In genomic region chr12:51980051-51980808, GRCh38 we compare ENCODE assay signal across 8 cellular contexts. TPM values are rescaled to one million over a fixed set of nuclear protein-coding genes. Genes with fewer than 3 reads are reported as not detected.
DNase-seq lines count a peak whose midpoint lies in the region; ATAC-seq and TF ChIP-seq lines count a peak whose summit lies in the region.

No MANE protein-coding gene starts in this region.

- peaks cover 0 to 92% (median 52%) of the 10 kb centered on the region in 6 donors for H3K36me3 ChIP-seq in spleen

- no peak for TF ChIP-seq POLR2A in spleen (IDR thresholded peaks at IDR 0.05)

- no peak for ATAC-seq in GM19328 (IDR thresholded peaks at IDR 0.05; ENCODE audit: unreplicated experiment)

- DNase-seq in ELR (ENCODE audit: low read depth), result peak; percentile 71
- peak; percentile 67 for DNase-seq in HCEC 1CT
- peak; percentile 38 for DNase-seq in NCI-H1092 treated with DMSO at 0.1 percent for 48 hours (lab: John Stamatoyannopoulos, UW)
- DNase-seq in T-helper 1 cell, result peak in 4 of 5 donors; percentile 50 to 67 (median 56)
- peak; percentile 14 for DNase-seq in amniotic stem cell (lab: John Stamatoyannopoulos, UW)
- peak; percentile 87 for DNase-seq in hepatic stellate cell (ENCODE audit: low spot score)
- DNase-seq in spleen, result peak; percentile 92

- H3K4me1 ChIP-seq in spleen, result peaks cover 5 to 50% (median 25%) of the 10 kb centered on the region in 6 donors

- H3K27ac ChIP-seq in spleen, result peak overlapping the region in 3 of 8 donors; percentile 12 to 55 (median 22)

- no peak overlapping the region for H3K4me3 ChIP-seq in spleen

- TF ChIP-seq CTCF in spleen (IDR thresholded peaks at IDR 0.05 in 8 of 11, conservative IDR thresholded peaks at IDR 0.05 in 3 of 11), result peak; percentile 92 to 99 (median 97)

- no peaks in the 10 kb centered on the region for H3K9me3 ChIP-seq in spleen

- intact Hi-C loops in spleen (cut with DNase I; ENCODE audit: low total_unique reads), result loop anchor here (2.0 kb wide), 1 partner anchor 83 kb away; no protein-coding TSS in a partner anchor

- WGBS in spleen, 5 donors, result 28 to 33% (median 30%) methylated on average over 7 of the region's 7 CpGs

- no peaks in the 10 kb centered on the region for H3K27me3 ChIP-seq in spleen (replicated peaks in 1 of 7)

RNA-seq across cellular contexts. Expression of gene TAMALIN, which starts 26.5 kb away (rescaled TPM):
- 100 to 1,000 TPM in 1 of 7 donors, 10 to 100 TPM in 6; 31.7 to 141 (median 69.5) TPM for total RNA-seq in spleen
- polyA plus RNA-seq in spleen, result 10 to 100 TPM; 25.5 to 38.2 (median 35.2) TPM

RNA-seq across cellular contexts. Expression of gene ACVR1B, which starts 28.7 kb away (rescaled TPM):
- 10 to 100 TPM; 15.7 to 27.6 (median 23.5) TPM for total RNA-seq in spleen
- polyA plus RNA-seq in spleen, result 1 to 10 TPM; 2.8 to 7.4 (median 2.8) TPM

Comparison
In these comparisons a context has a peak if more than half of its experiments do, and no peak if none do; other contexts are left out.
1. DNase-seq: peak in every context shown above with its lines; median percentile 92 in spleen; 87 in hepatic stellate cell; 71 in ELR; 67 in HCEC 1CT; 56 in T-helper 1 cell; 38 in NCI-H1092 treated with DMSO at 0.1 percent for 48 hours; 14 in amniotic stem cell.